In the genomic region with DNA sequence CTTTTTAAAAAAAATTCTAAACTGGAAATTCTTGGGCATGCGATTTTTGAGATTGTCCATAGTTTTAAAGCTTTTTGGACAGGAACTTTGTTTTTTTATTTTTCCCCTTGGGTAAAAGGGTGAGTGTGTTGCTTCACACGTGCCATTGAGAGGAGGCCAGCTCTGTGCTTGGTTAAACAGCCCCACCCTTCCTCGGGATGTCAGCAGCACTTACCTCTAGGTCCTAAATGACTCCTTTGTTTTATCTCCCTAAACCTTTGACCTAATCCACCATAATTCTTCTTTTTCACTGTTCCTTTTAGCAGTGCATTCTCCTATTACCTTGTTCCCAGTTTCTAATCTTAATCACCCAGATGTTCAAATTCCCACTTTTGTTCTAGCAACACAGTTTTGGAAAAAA, we compare ENCODE assay signal across 17 cellular contexts.
DNase-seq lines count a peak whose midpoint lies in the region; ATAC-seq and TF ChIP-seq lines count a peak whose summit lies in the region.
"Had no signal": no experiment of that assay in that cellular context is flagged by ENCODE, and none has a peak within 500 bp of the region (broad histone marks: within the 10 kb centered on the region; RNA-seq: fewer than 3 reads in every experiment).

No MANE protein-coding gene starts in this region.

- H3K9me3 Mint-ChIP-seq in nephron, result no peaks in the 10 kb centered on the region
- H3K9me3 Mint-ChIP-seq: naive thymus-derived CD8-positive, alpha-beta T cell had no signal

- DNase-seq in A172 (ENCODE audit: low spot score) (peak; percentile 40), HT1080 (ENCODE audit: low read depth) (peak; percentile 59), cardiac fibroblast (ENCODE audit: low read depth in 2 of 2) (peak; percentile 30 to 45), NCI-H524 (lab: John Stamatoyannopoulos, UW) (no peak), NCI-H774 (lab: John Stamatoyannopoulos, UW) (no peak)
- DNase-seq in stimulated activated CD4-positive, alpha-beta T cell treated with anti-CD3 and anti-CD28 coated beads, Interleukin-2, amount 100 ng/mL, for 48 hours, result no peak
- DNase-seq: ACHN; activated naive CD4-positive, alpha-beta T cell; MM.1S; naive thymus-derived CD8-positive, alpha-beta T cell; NCI-H2081 treated with DMSO at 0.1 percent for 48 hours had no signal

- no peak overlapping the region for H3K4me3 Mint-ChIP-seq in nephron
- H3K4me3 Mint-ChIP-seq: naive thymus-derived CD8-positive, alpha-beta T cell had no signal

- H3K36me3 Mint-ChIP-seq in nephron (ENCODE audit: low read depth), result peaks cover 9% of the 10 kb centered on the region
- H3K36me3 Mint-ChIP-seq: naive thymus-derived CD8-positive, alpha-beta T cell had no signal

- no peaks in the 10 kb centered on the region for H3K27me3 Mint-ChIP-seq in nephron (ENCODE audit: low read depth)

- H3K4me3 ChIP-seq in cardiac fibroblast (replicated peaks in 1 of 2; ENCODE audit: low read depth in 2 of 2, low read length in 2 of 2), result no peak overlapping the region
- H3K4me3 ChIP-seq: cardiac muscle cell, SJSA1, skin epidermis had no signal

- H3K27ac Mint-ChIP-seq in nephron, result peak overlapping the region; percentile 68 to 88 (median 70)
- H3K27ac Mint-ChIP-seq: naive thymus-derived CD8-positive, alpha-beta T cell had no signal

- H3K4me1 Mint-ChIP-seq in nephron, result peaks cover 28% of the 10 kb centered on the region
- H3K4me1 Mint-ChIP-seq: naive thymus-derived CD8-positive, alpha-beta T cell had no signal

- TF ChIP-seq CTCF in cardiac fibroblast (IDR thresholded peaks at IDR 0.05; ENCODE audit: low read depth, low read length) (no peak), nephron (IDR thresholded peaks at IDR 0.05; ENCODE audit: unreplicated experiment in 3 of 3) (no peak)

- ATAC-seq in GM18511 (IDR thresholded peaks at IDR 0.05; ENCODE audit: unreplicated experiment), result no peak
- ATAC-seq: left lobe of liver; naive thymus-derived CD8-positive, alpha-beta T cell had no signal

Comparison
In these comparisons a context has a peak if more than half of its experiments do, and no peak if none do; other contexts are left out.
1. DNase-seq: peak in A172 (single experiment), HT1080 (single experiment) and cardiac fibroblast (2 of 2); none in NCI-H524 (0 of 2), NCI-H774 (single experiment) and stimulated activated CD4-positive, alpha-beta T cell treated with anti-CD3 and anti-CD28 coated beads, Interleukin-2, amount 100 ng/mL, for 48 hours (0 of 2).